Comparison of ENCODE assay signal across 9 cellular contexts in genomic region chr12:107891967-107892366, GRCh38.
DNase-seq lines count a peak whose midpoint lies in the region; ATAC-seq, FAIRE-seq and TF ChIP-seq lines count a peak whose summit lies in the region.
"Had no signal": no experiment of that assay in that cellular context is flagged by ENCODE, and none has a peak within 500 bp of the region (broad histone marks: within the 10 kb centered on the region; RNA-seq: fewer than 3 reads in every experiment).

No MANE protein-coding gene starts in this region.

- no peaks in the 10 kb centered on the region for H3K9me3 ChIP-seq in endothelial cell of umbilical vein (replicated peaks; ENCODE audit: control insufficient read depth, insufficient read depth, low read length)
- no peaks in the 10 kb centered on the region for H3K9me3 ChIP-seq in smooth muscle cell (replicated peaks; ENCODE audit: low read depth)

- H3F3A ChIP-seq in smooth muscle cell (ENCODE audit: low read depth) = no peaks in the 10 kb centered on the region

- BruUV-seq in endothelial cell of umbilical vein (replicated peaks; lab: Mats Ljungman, UMichigan) = no TSS peak

- dilution Hi-C loops in endothelial cell of umbilical vein (cut with MboI; ENCODE audit: extremely low pct_ligation_motif_present, low sequenced_read_pairs) = no loop called here

- H3K9ac ChIP-seq in endothelial cell of umbilical vein (replicated peaks; ENCODE audit: extremely low read depth, insufficient read depth, low read length) (no peak overlapping the region), smooth muscle cell (ENCODE audit: low read depth) (no peak overlapping the region)

- H4K20me1 ChIP-seq in endothelial cell of umbilical vein (replicated peaks; ENCODE audit: control insufficient read depth, extremely low read depth, insufficient read depth, low read length) (no peaks in the 10 kb centered on the region), smooth muscle cell (ENCODE audit: low read depth) (no peaks in the 10 kb centered on the region)

- H3K27ac ChIP-seq in endothelial cell of umbilical vein (ENCODE audit: insufficient read depth, low read depth, low read length) (no peak overlapping the region), smooth muscle cell (ENCODE audit: low read depth) (no peak overlapping the region)

- H3K27me3 ChIP-seq in endothelial cell of umbilical vein (ENCODE audit: control insufficient read depth in 2 of 2, insufficient read depth in 2 of 2, low read length in 2 of 2) (no peaks in the 10 kb centered on the region), smooth muscle cell (ENCODE audit: low read depth) (peaks cover 17% of the 10 kb centered on the region)

- 52% methylated on average over 3 of the region's 3 CpGs for WGBS in smooth muscle cell (ENCODE audit: low lambda C conversion rate)

- H3K4me2 ChIP-seq in endothelial cell of umbilical vein (ENCODE audit: insufficient read depth, low read length) = no peak overlapping the region
- no peak overlapping the region for H3K4me2 ChIP-seq in smooth muscle cell

- no peak for FAIRE-seq in endothelial cell of umbilical vein (lab: Jason Lieb, UNC)

- H3K4me1 ChIP-seq in endothelial cell of umbilical vein (ENCODE audit: control insufficient read depth, extremely low read depth, insufficient read depth, low read length) (no peaks in the 10 kb centered on the region), smooth muscle cell (ENCODE audit: low read depth) (peaks cover 13% of the 10 kb centered on the region)

- DNase-seq in SIG-M5 treated with dmso at 0.1 percent for 504 hours (lab: John Stamatoyannopoulos, UW; ENCODE audit: unreplicated experiment) (peak; percentile 32), SIG-M5 (lab: John Stamatoyannopoulos, UW) (no peak), NOMO-1 (lab: John Stamatoyannopoulos, UW; ENCODE audit: unreplicated experiment in 2 of 2) (peak; percentile 45 to 82), endothelial cell of umbilical vein (ENCODE audit: low read depth, low spot score) (peak; percentile 14), smooth muscle cell (lab: John Stamatoyannopoulos, UW; ENCODE audit: unreplicated experiment) (no peak), AG20443 (ENCODE audit: low spot score) (no peak)
- no peak for DNase-seq in activated T-cell treated with anti-CD3 and anti-CD28 coated beads, Interleukin-2, amount 50 U/mL, for 1 hour
- DNase-seq: NCI-H2029 had no signal

- ATAC-seq in GM21515 (IDR thresholded peaks at IDR 0.05; ENCODE audit: unreplicated experiment) = no peak

- no peaks in the 10 kb centered on the region for H3K9me1 ChIP-seq in endothelial cell of umbilical vein (replicated peaks; ENCODE audit: control insufficient read depth, extremely low read depth, insufficient read depth, low read length)

- TF ChIP-seq CTCF in endothelial cell of umbilical vein (IDR thresholded peaks at IDR 0.05; ENCODE audit: extremely low read depth in 1 of 2, insufficient read depth in 1 of 2, low read depth in 1 of 2, low read length in 2 of 2) = peak in 1 of 2 donors; percentile 10
- TF ChIP-seq CTCF in smooth muscle cell (IDR thresholded peaks at IDR 0.05; ENCODE audit: borderline replicate concordance, insufficient read depth, poor library complexity, severe bottlenecking) = peak; percentile 39

- POLR2A ChIA-PET in endothelial cell of umbilical vein (lab: Charles Lee) = no interaction called here

- H3K4me3 ChIP-seq in endothelial cell of umbilical vein (replicated peaks in 1 of 3; ENCODE audit: insufficient read depth in 1 of 3, low read depth in 1 of 3, low read length in 3 of 3) (no peak overlapping the region), smooth muscle cell (no peak overlapping the region)

- H3K36me3 ChIP-seq in endothelial cell of umbilical vein (ENCODE audit: control insufficient read depth in 2 of 2, extremely low read depth in 1 of 2, insufficient read depth in 2 of 2, low read length in 2 of 2) (no peaks in the 10 kb centered on the region), smooth muscle cell (ENCODE audit: low read depth) (no peaks in the 10 kb centered on the region)

- CTCF ChIA-PET in endothelial cell of umbilical vein (lab: Charles Lee) = interaction anchor here (1.3 kb wide), 1 partner anchor 565 kb away, joined by 3 read pairs; no protein-coding TSS in a partner anchor

- no peak overlapping the region for H2AFZ ChIP-seq in endothelial cell of umbilical vein (ENCODE audit: low read depth, low read length)
- no peak overlapping the region for H2AFZ ChIP-seq in smooth muscle cell (ENCODE audit: low read depth)

- TF ChIP-seq POLR2A in endothelial cell of umbilical vein (IDR thresholded peaks at IDR 0.05; ENCODE audit: low read depth, low read length) = no peak

- H3K79me2 ChIP-seq in endothelial cell of umbilical vein (ENCODE audit: control insufficient read depth, insufficient read depth, low read length) = no peaks in the 10 kb centered on the region
- no peaks in the 10 kb centered on the region for H3K79me2 ChIP-seq in smooth muscle cell (ENCODE audit: low read depth)

- intact Hi-C loops in endothelial cell of umbilical vein (cut with micrococcal nuclease) = no loop called here

TF ChIP-seq in endothelial cell of umbilical vein, 7 proteins besides CTCF, POLR2A, EP300 and RAD21:
- TF ChIP-seq POLR2AphosphoS5 (IDR thresholded peaks at IDR 0.05; ENCODE audit: insufficient read depth, low read depth, low read length) (no peak), MYC (IDR thresholded peaks at IDR 0.05; ENCODE audit: low read depth, low read length) (no peak), EZH2 (IDR thresholded peaks at IDR 0.05; ENCODE audit: borderline replicate concordance, low read depth, low read length, severe bottlenecking) (no peak), JUN (IDR thresholded peaks at IDR 0.05; ENCODE audit: borderline replicate concordance, insufficient read depth, insufficient read length, low read depth) (no peak), GATA2 (IDR thresholded peaks at IDR 0.05; ENCODE audit: insufficient read depth, insufficient read length, low read depth, low read length) (no peak), FOS (IDR thresholded peaks at IDR 0.05; ENCODE audit: borderline replicate concordance, insufficient read depth, low read length) (no peak)
- TF ChIP-seq, protein P1, sequence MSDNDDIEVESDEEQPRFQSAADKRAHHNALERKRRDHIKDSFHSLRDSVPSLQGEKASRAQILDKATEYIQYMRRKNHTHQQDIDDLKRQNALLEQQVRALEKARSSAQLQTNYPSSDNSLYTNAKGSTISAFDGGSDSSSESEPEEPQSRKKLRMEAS (IDR thresholded peaks at IDR 0.05; ENCODE audit: insufficient read depth, insufficient read length) = no peak

Comparison
In these comparisons a context has a peak if more than half of its experiments do, and no peak if none do; other contexts are left out.
1. DNase-seq: peak in SIG-M5 treated with dmso at 0.1 percent for 504 hours (single experiment), NOMO-1 (2 of 2) and endothelial cell of umbilical vein (single experiment); none in SIG-M5 (single experiment), smooth muscle cell (single experiment), AG20443 (single experiment) and activated T-cell treated with anti-CD3 and anti-CD28 coated beads, Interleukin-2, amount 50 U/mL, for 1 hour (single experiment).